Comparison of ENCODE assay signal across 16 cellular contexts in genomic region chr9:125587819-125588460, GRCh38.
A peak's percentile ranks its signal among the peaks of the same experiment; 100 is the strongest.
DNase-seq lines count a peak whose midpoint lies in the region; ATAC-seq, FAIRE-seq and TF ChIP-seq lines count a peak whose summit lies in the region.
"Had no signal": no experiment of that assay in that cellular context is flagged by ENCODE, and none has a peak within 500 bp of the region (broad histone marks: within the 10 kb centered on the region; RNA-seq: fewer than 3 reads in every experiment).

No MANE protein-coding gene starts in this region.

- no peaks in the 10 kb centered on the region for H4K20me1 ChIP-seq in K562 (replicated peaks; ENCODE audit: control insufficient read depth, insufficient read depth, low read length)

- H3K9ac ChIP-seq in K562 (ENCODE audit: insufficient read depth in 1 of 2, low read depth in 2 of 2, low read length in 2 of 2) = no peak overlapping the region
- H3K9ac ChIP-seq: BLaER1 had no signal

- no peak for FAIRE-seq in K562 (lab: Jason Lieb, UNC)
- FAIRE-seq: A549, GM18507, HepG2, HTR-8/SVneo had no signal

- H3K27me3 Mint-ChIP-seq in HFFc6 (ENCODE audit: insufficient read depth) = no peaks in the 10 kb centered on the region; the same call in 1 of the 2 replicates
- H3K27me3 Mint-ChIP-seq: CD8-positive, alpha-beta memory T cell had no signal

- H3K4me3 Mint-ChIP-seq in HFFc6 = no peak overlapping the region
- H3K4me3 Mint-ChIP-seq: CD8-positive, alpha-beta memory T cell; H9 had no signal

- H3K4me1 Mint-ChIP-seq in HFFc6 (ENCODE audit: low read depth) = peaks cover 31% of the 10 kb centered on the region

- H3K4me3 ChIP-seq in K562 = no peak overlapping the region
- no peak overlapping the region for H3K4me3 ChIP-seq in uterus
- H3K4me3 ChIP-seq: A549, BLaER1 had no signal

- intact Hi-C loops in K562 (cut with micrococcal nuclease) = no loop called here
- intact Hi-C loops in uterus (cut with DNase I; ENCODE audit: low total_unique reads) = no loop called here

- H3K9me1 ChIP-seq in K562 (ENCODE audit: control insufficient read depth, insufficient read depth, low read length) = no peaks in the 10 kb centered on the region

- peaks cover 4% of the 10 kb centered on the region for H3K36me3 Mint-ChIP-seq in HFFc6 (ENCODE audit: low read depth)

- H3K27me3 ChIP-seq in K562 (ENCODE audit: control insufficient read depth in 2 of 2, insufficient read depth in 2 of 2, low read length in 2 of 2) (no peaks in the 10 kb centered on the region), uterus (no peaks in the 10 kb centered on the region)
- H3K27me3 ChIP-seq: BLaER1 had no signal

- H3K4me2 ChIP-seq in K562 (ENCODE audit: insufficient read depth, low read length) = no peak overlapping the region
- H3K4me2 ChIP-seq: A549, BLaER1 had no signal

- H3K9me3 Mint-ChIP-seq in HFFc6 = no peaks in the 10 kb centered on the region
- H3K9me3 Mint-ChIP-seq: CD8-positive, alpha-beta memory T cell; H9 had no signal

- in situ Hi-C loops in K562 (cut with MboI) = no loop called here

- TF ChIP-seq EP300 in K562 (IDR thresholded peaks at IDR 0.05; ENCODE audit: low read length) = no peak

- no peak overlapping the region for H2AFZ ChIP-seq in K562 (ENCODE audit: low read depth, low read length)

- CTCF ChIA-PET in K562 (lab: Yijun Ruan, JAX; ENCODE audit: low intra/inter-chr PET ratio) = no interaction called here

- H3K9me3 ChIP-seq in K562 (replicated peaks; ENCODE audit: control insufficient read depth, insufficient read depth, low read depth, low read length) (no peaks in the 10 kb centered on the region), uterus (no peaks in the 10 kb centered on the region)
- H3K9me3 ChIP-seq: A549, BLaER1 had no signal

- 0 out of 5 replicates have a peak, but pooled peaks cover 0 to 4% of the 10 kb centered on the region in 2 experiments for H3K4me1 ChIP-seq in K562 (replicated peaks in 1 of 2; ENCODE audit: control insufficient read depth in 2 of 2, insufficient read depth in 2 of 2, low read length in 2 of 2)
- peaks cover 0 to 3% of the 10 kb centered on the region in 2 donors for H3K4me1 ChIP-seq in uterus
- H3K4me1 ChIP-seq: A549, BLaER1 had no signal

- H3K27ac ChIP-seq in K562 (ENCODE audit: extremely low read depth, low read depth, low read length) (no peak overlapping the region), uterus (no peak overlapping the region)
- H3K27ac ChIP-seq: A549, BLaER1 had no signal

- TF ChIP-seq CTCF in HFFc6 (IDR thresholded peaks at IDR 0.05) (no peak), K562 (IDR thresholded peaks at IDR 0.05 in 2 of 3, conservative IDR thresholded peaks at IDR 0.05 in 1 of 3; ENCODE audit: insufficient read depth in 2 of 3, low read depth in 1 of 3, low read length in 3 of 3) (no peak), uterus (IDR thresholded peaks at IDR 0.05) (no peak)

- BruUV-seq in K562 (replicated peaks; lab: Mats Ljungman, UMichigan) = no TSS peak

- TF ChIP-seq POLR2A in K562 (conservative IDR thresholded peaks at IDR 0.05) (no peak), uterus (IDR thresholded peaks at IDR 0.05) (no peak)

- H3K79me2 ChIP-seq in K562 (ENCODE audit: control insufficient read depth, insufficient read depth, low read length) = 0 out of 3 replicates have a peak, but pooled peaks cover 2% of the 10 kb centered on the region

- ATAC-seq in K562 (no peak), GM19328 (IDR thresholded peaks at IDR 0.05; ENCODE audit: unreplicated experiment) (no peak)
- ATAC-seq: A549, HepG2 had no signal

- H3K27ac Mint-ChIP-seq in HFFc6 = peak overlapping the region; percentile 23; the same call in 1 of the 2 replicates
- H3K27ac Mint-ChIP-seq: H9 had no signal

- TF ChIP-seq RAD21 in K562 (CRISPR knock-in tag; conservative IDR thresholded peaks at IDR 0.05 in 1 of 2, IDR thresholded peaks at IDR 0.05 in 1 of 2) = no peak

- H3K36me3 ChIP-seq in K562 (ENCODE audit: control insufficient read depth, insufficient read depth, low read length) (0 out of 3 replicates have a peak, but pooled peaks cover 4% of the 10 kb centered on the region), uterus (no peaks in the 10 kb centered on the region)

- DNase-seq in HFFc6 (no peak), K562 (ENCODE audit: extremely low read depth in 1 of 4, low spot score in 3 of 4) (no peak), fibroblast of gingiva (ENCODE audit: low read depth) (peak; percentile 80), SW 1271 (lab: John Stamatoyannopoulos, UW) (no peak), uterus (no peak)
- DNase-seq: AML-193; CD8-positive, alpha-beta memory T cell; DMS53; GOT3; H9 had no signal

- POLR2A ChIA-PET in K562 (lab: Yijun Ruan, JAX) = no interaction called here

- WGBS in K562 (ENCODE audit: insufficient coverage, low coverage, missing lambda C conversion rate) = 91% methylated on average over 5 of the region's 5 CpGs

TF ChIP-seq in K562, 482 proteins besides CTCF, POLR2A, EP300 and RAD21:
- TF ChIP-seq HDAC1 (IDR thresholded peaks at IDR 0.05) (no peak), TAF9B (IDR thresholded peaks at IDR 0.05; ENCODE audit: partially characterized antibody) (peak; percentile 6)
